ENCODE assay signal across 10 cellular contexts in genomic region chr6:30740540-30740870, GRCh38. TPM values are rescaled to one million over a fixed set of nuclear protein-coding genes. Genes with fewer than 3 reads are reported as not detected.
DNase-seq lines count a peak whose midpoint lies in the region; ATAC-seq and TF ChIP-seq lines count a peak whose summit lies in the region.
"Had no signal": no experiment of that assay in that cellular context is flagged by ENCODE, and none has a peak within 500 bp of the region (broad histone marks: within the 10 kb centered on the region; RNA-seq: fewer than 3 reads in every experiment).

No MANE protein-coding gene starts in this region.

- H3K27ac ChIP-seq in left ventricle myocardium inferior (replicated peaks) (peak overlapping the region; percentile 98), suprapubic skin (no peak overlapping the region)

- POLR2A ChIA-PET in activated CD8-positive, alpha-beta T cell treated with anti-CD3 and anti-CD28 coated beads for 36 hours (lab: Charles Lee) = interaction anchor here (0.9 to 10.9 kb wide), 12 partner anchors 10 to 457 kb away, joined by 3 to 212 read pairs (median 4); partner anchors contain the start of gene MDC1

- no peaks in the 10 kb centered on the region for H3K9me3 ChIP-seq in left ventricle myocardium inferior (replicated peaks)
- no peaks in the 10 kb centered on the region for H3K9me3 ChIP-seq in suprapubic skin
- H3K9me3 ChIP-seq: gastrocnemius medialis had no signal

- 94% methylated on average over 2 of the region's 2 CpGs for WGBS in suprapubic skin

- intact Hi-C loops in left ventricle myocardium inferior (cut with micrococcal nuclease) (loop anchor here (10.0 kb wide), 2 partner anchors 84 to 144 kb away; partner anchors contain the start of gene DDR1), Right ventricle myocardium superior (cut with DNase I) (loop anchor here (5.0 to 10.0 kb wide), 3 partner anchors 82 to 344 kb away; partner anchors contain the start of gene DDR1)
- intact Hi-C loops in activated CD8-positive, alpha-beta T cell treated with anti-CD3 and anti-CD28 coated beads for 36 hours (cut with micrococcal nuclease) = loop anchor here (5.0 kb wide), 1 partner anchor 47 kb away; no protein-coding TSS in a partner anchor

- H3K9me3 Mint-ChIP-seq in activated CD8-positive, alpha-beta T cell treated with anti-CD3 and anti-CD28 coated beads for 36 hours = peaks cover 8% of the 10 kb centered on the region
- H3K9me3 Mint-ChIP-seq in glutamatergic neuron (ENCODE audit: unreplicated experiment) (peaks cover 16% of the 10 kb centered on the region), type B pancreatic cell (no peaks in the 10 kb centered on the region)

- peaks cover 73% of the 10 kb centered on the region for H3K4me1 Mint-ChIP-seq in activated CD8-positive, alpha-beta T cell treated with anti-CD3 and anti-CD28 coated beads for 36 hours (ENCODE audit: low read depth)
- H3K4me1 Mint-ChIP-seq in glutamatergic neuron (ENCODE audit: low read depth, unreplicated experiment) = peaks cover 21% of the 10 kb centered on the region
- H3K4me1 Mint-ChIP-seq in type B pancreatic cell (ENCODE audit: unreplicated experiment) = peaks cover 32% of the 10 kb centered on the region

- DNase-seq in left ventricle myocardium inferior = no peak
- no peak for DNase-seq in Right ventricle myocardium superior
- DNase-seq in activated CD8-positive, alpha-beta T cell treated with anti-CD3 and anti-CD28 coated beads for 36 hours = no peak
- DNase-seq in glutamatergic neuron = no peak
- DNase-seq in type B pancreatic cell (ENCODE audit: extremely low spot score, unreplicated experiment) = no peak
- no peak for DNase-seq in COR-L47 (lab: John Stamatoyannopoulos, UW)
- no peak for DNase-seq in suprapubic skin (ENCODE audit: low spot score in 2 of 2)
- DNase-seq in anterior cingulate cortex (lab: John Stamatoyannopoulos, UW) = no peak
- DNase-seq: gastrocnemius medialis, left ventricle myocardium superior had no signal

- H3K4me3 ChIP-seq in left ventricle myocardium inferior (no peak overlapping the region), suprapubic skin (no peak overlapping the region)
- H3K4me3 ChIP-seq: gastrocnemius medialis had no signal

- no peaks in the 10 kb centered on the region for H3K27me3 Mint-ChIP-seq in activated CD8-positive, alpha-beta T cell treated with anti-CD3 and anti-CD28 coated beads for 36 hours
- peaks cover 20% of the 10 kb centered on the region for H3K27me3 Mint-ChIP-seq in glutamatergic neuron (ENCODE audit: unreplicated experiment)
- H3K27me3 Mint-ChIP-seq in type B pancreatic cell = no peaks in the 10 kb centered on the region

- peaks cover 85% of the 10 kb centered on the region for H3K36me3 Mint-ChIP-seq in activated CD8-positive, alpha-beta T cell treated with anti-CD3 and anti-CD28 coated beads for 36 hours (ENCODE audit: low read depth)
- H3K36me3 Mint-ChIP-seq in glutamatergic neuron (ENCODE audit: unreplicated experiment) (peaks cover 8% of the 10 kb centered on the region), type B pancreatic cell (peaks cover 35% of the 10 kb centered on the region)

- no peaks in the 10 kb centered on the region for H3K27me3 ChIP-seq in left ventricle myocardium inferior (ENCODE audit: low read depth)
- H3K27me3 ChIP-seq in suprapubic skin = no peaks in the 10 kb centered on the region
- H3K27me3 ChIP-seq: gastrocnemius medialis had no signal

- H3K27ac Mint-ChIP-seq in activated CD8-positive, alpha-beta T cell treated with anti-CD3 and anti-CD28 coated beads for 36 hours = peak overlapping the region; percentile 87
- H3K27ac Mint-ChIP-seq in glutamatergic neuron (ENCODE audit: unreplicated experiment) = no peak overlapping the region
- peak overlapping the region; percentile 37 for H3K27ac Mint-ChIP-seq in type B pancreatic cell

- peaks cover 83% of the 10 kb centered on the region for H3K4me1 ChIP-seq in left ventricle myocardium inferior
- peaks cover 64% of the 10 kb centered on the region for H3K4me1 ChIP-seq in suprapubic skin

- TF ChIP-seq CTCF in left ventricle myocardium inferior (IDR thresholded peaks at IDR 0.05; ENCODE audit: borderline replicate concordance) (no peak), glutamatergic neuron (IDR thresholded peaks at IDR 0.05; ENCODE audit: partially characterized antibody, unreplicated experiment) (no peak), type B pancreatic cell (conservative IDR thresholded peaks at IDR 0.05) (no peak), suprapubic skin (IDR thresholded peaks at IDR 0.05) (no peak)
- TF ChIP-seq CTCF in activated CD8-positive, alpha-beta T cell treated with anti-CD3 and anti-CD28 coated beads for 36 hours (IDR thresholded peaks at IDR 0.05) = no peak

- ATAC-seq in Right ventricle myocardium superior (ENCODE audit: poor library complexity) = no peak
- no peak for ATAC-seq in activated CD8-positive, alpha-beta T cell treated with anti-CD3 and anti-CD28 coated beads for 36 hours
- ATAC-seq: gastrocnemius medialis, left ventricle myocardium superior had no signal

- peak overlapping the region; percentile 99 for H3K4me3 Mint-ChIP-seq in activated CD8-positive, alpha-beta T cell treated with anti-CD3 and anti-CD28 coated beads for 36 hours
- H3K4me3 Mint-ChIP-seq in glutamatergic neuron (ENCODE audit: unreplicated experiment) = peak overlapping the region; percentile 58
- H3K4me3 Mint-ChIP-seq in type B pancreatic cell = peak overlapping the region; percentile 46

- TF ChIP-seq EP300 in suprapubic skin (IDR thresholded peaks at IDR 0.05) = no peak

- CTCF ChIA-PET in activated CD8-positive, alpha-beta T cell treated with anti-CD3 and anti-CD28 coated beads for 36 hours (lab: Charles Lee) = interaction anchor here (2.1 to 25.8 kb wide), 3 partner anchors 9 to 64 kb away, joined by 8 to 704 read pairs (median 24); partner anchors contain the start of gene DHX16

- H3K36me3 ChIP-seq in left ventricle myocardium inferior (peaks cover 58% of the 10 kb centered on the region), suprapubic skin (peaks cover 44% of the 10 kb centered on the region)

- TF ChIP-seq POLR2A in suprapubic skin (IDR thresholded peaks at IDR 0.05) = no peak

RNA-seq across cellular contexts. Expression of gene FLOT1, which starts 2.0 kb away (rescaled TPM):
- total RNA-seq in left ventricle myocardium inferior (223 TPM), Right ventricle myocardium superior (207 TPM), glutamatergic neuron (ENCODE audit: unreplicated experiment) (191 TPM), type B pancreatic cell (ENCODE audit: low replicate concordance) (72.9 and 94.8 TPM in 2 replicates), suprapubic skin (10 to 100 TPM; 28.4 to 60.8 (median 45.5) TPM)
- 100 to 1,000 TPM; 135 TPM for total RNA-seq in activated CD8-positive, alpha-beta T cell treated with anti-CD3 and anti-CD28 coated beads for 36 hours

RNA-seq across cellular contexts. Expression of gene IER3, which starts 3.8 kb away (rescaled TPM):
- total RNA-seq in left ventricle myocardium inferior (41.4 TPM), Right ventricle myocardium superior (11.4 TPM), glutamatergic neuron (ENCODE audit: unreplicated experiment) (13.5 TPM), type B pancreatic cell (ENCODE audit: low replicate concordance) (24.3 and 40.1 TPM in 2 replicates), suprapubic skin (10 to 100 TPM; 22.0 to 86.2 (median 45.8) TPM)
- 100 to 1,000 TPM; 375 to 386 TPM for total RNA-seq in activated CD8-positive, alpha-beta T cell treated with anti-CD3 and anti-CD28 coated beads for 36 hours

RNA-seq across cellular contexts. Expression of gene TUBB, which starts 20.4 kb away (rescaled TPM):
- total RNA-seq in left ventricle myocardium inferior (187 TPM), Right ventricle myocardium superior (179 TPM), glutamatergic neuron (ENCODE audit: unreplicated experiment) (2,264 TPM), type B pancreatic cell (ENCODE audit: low replicate concordance) (560 and 1,225 TPM in 2 replicates), suprapubic skin (100 to 1,000 TPM; 166 to 348 (median 244) TPM)
- total RNA-seq in activated CD8-positive, alpha-beta T cell treated with anti-CD3 and anti-CD28 coated beads for 36 hours = 1,000 to 10,000 TPM; 1,556 to 1,579 TPM

RNA-seq across cellular contexts. Expression of gene MDC1, which starts 23.4 kb away (rescaled TPM):
- total RNA-seq in left ventricle myocardium inferior (14.1 TPM), Right ventricle myocardium superior (16.4 TPM), glutamatergic neuron (ENCODE audit: unreplicated experiment) (50.4 TPM), type B pancreatic cell (ENCODE audit: low replicate concordance) (30.1 and 71.3 TPM in 2 replicates), suprapubic skin (10 to 100 TPM; 10.4 to 27.0 (median 16.3) TPM)
- total RNA-seq in activated CD8-positive, alpha-beta T cell treated with anti-CD3 and anti-CD28 coated beads for 36 hours = 10 to 100 TPM; 80.4 to 90.7 TPM

RNA-seq across cellular contexts. Expression of gene NRM, which starts 49.7 kb away (rescaled TPM):
- total RNA-seq in left ventricle myocardium inferior = 3.7 TPM
- total RNA-seq in Right ventricle myocardium superior = 3.2 TPM
- 10 to 100 TPM; 21.0 to 22.0 TPM for total RNA-seq in activated CD8-positive, alpha-beta T cell treated with anti-CD3 and anti-CD28 coated beads for 36 hours
- total RNA-seq in glutamatergic neuron (ENCODE audit: unreplicated experiment) = 52.2 TPM
- 21.8 and 48.9 TPM in 2 replicates for total RNA-seq in type B pancreatic cell (ENCODE audit: low replicate concordance)
- 1 to 10 TPM; 2.3 to 9.0 (median 6.8) TPM for total RNA-seq in suprapubic skin

Comparison
In these comparisons a context has a peak if more than half of its experiments do, and no peak if none do; other contexts are left out.
1. H3K4me3 Mint-ChIP-seq: peak in every context shown above with its lines; median percentile 99 in activated CD8-positive, alpha-beta T cell treated with anti-CD3 and anti-CD28 coated beads for 36 hours; 58 in glutamatergic neuron; 46 in type B pancreatic cell.